In the genomic region with DNA sequence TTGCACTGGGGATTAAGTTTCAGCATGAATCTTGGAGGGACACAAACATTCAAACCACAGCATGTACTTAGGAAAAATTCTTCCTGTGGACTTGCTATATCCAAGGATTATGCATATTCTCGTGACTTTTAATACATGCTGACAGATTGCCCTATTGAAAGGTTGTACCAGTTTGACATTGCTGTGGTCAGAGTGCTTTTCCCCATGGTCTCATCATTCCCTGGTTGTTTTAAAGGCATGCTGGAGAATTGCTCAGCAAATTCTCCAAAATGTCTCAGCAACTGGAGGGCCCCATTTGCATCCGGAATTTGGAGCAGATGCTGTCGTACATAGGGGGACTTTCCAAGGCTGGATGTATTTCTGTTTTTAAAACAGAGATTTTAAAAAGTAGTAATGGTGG, we compare ENCODE assay signal across 19 cellular contexts.
"Had no signal": no experiment of that assay in that cellular context is flagged by ENCODE, and none has a peak within 500 bp of the region (broad histone marks: within the 10 kb centered on the region; RNA-seq: fewer than 3 reads in every experiment).

No MANE protein-coding gene starts in this region.

- H3K27me3 Mint-ChIP-seq: dendritic cell treated with granulocyte-macrophage colony-stimulating factor and Interleukin-4, amounts not matched to agents 40 ng/mL and 50 ng/mL, for 4 days; memory B cell; stimulated activated naive CD8-positive, alpha-beta T cell treated with anti-CD3 and anti-CD28 coated beads, Interleukin-15, amount 100 ng/mL, for 72 hours had no signal

- H3K4me3 Mint-ChIP-seq: dendritic cell treated with granulocyte-macrophage colony-stimulating factor and Interleukin-4, amounts not matched to agents 40 ng/mL and 50 ng/mL, for 4 days; memory B cell; nephron progenitor cell had no signal

- H3K4me3 ChIP-seq: right atrium auricular region, skin epidermis, testis, upper lobe of left lung had no signal

- H3K27ac Mint-ChIP-seq: dendritic cell treated with granulocyte-macrophage colony-stimulating factor and Interleukin-4, amounts not matched to agents 40 ng/mL and 50 ng/mL, for 4 days; memory B cell; nephron progenitor cell had no signal

- H3K9me3 Mint-ChIP-seq: dendritic cell treated with granulocyte-macrophage colony-stimulating factor and Interleukin-4, amounts not matched to agents 40 ng/mL and 50 ng/mL, for 4 days; memory B cell; nephron progenitor cell; stimulated activated naive CD8-positive, alpha-beta T cell treated with anti-CD3 and anti-CD28 coated beads, Interleukin-15, amount 100 ng/mL, for 72 hours had no signal

- ATAC-seq: left ventricle myocardium superior; stimulated activated naive CD8-positive, alpha-beta T cell treated with anti-CD3 and anti-CD28 coated beads, Interleukin-15, amount 100 ng/mL, for 72 hours had no signal

- DNase-seq: activated CD4-positive, alpha-beta T cell treated with anti-CD3 and anti-CD28 coated beads for 48 hours; aorta; cerebellar nuclear complex; foreskin melanocyte; head of caudate nucleus; kidney glomerular epithelial cell; left ventricle myocardium superior; nephron progenitor cell; occipital lobe; stimulated activated CD4-positive, alpha-beta T cell treated with anti-CD3 and anti-CD28 coated beads, Interleukin-4, amount 100 ng/mL, for 4 hours; stimulated activated CD8-positive, alpha-beta memory T cell treated with anti-CD3 and anti-CD28 coated beads, Interleukin-4, amount 100 ng/mL, for 48 hours; stimulated activated naive CD8-positive, alpha-beta T cell treated with anti-CD3 and anti-CD28 coated beads, Interleukin-15, amount 100 ng/mL, for 72 hours; T-helper 2 cell; testis; upper lobe of left lung had no signal
